Comparison of ENCODE assay signal across 8 cellular contexts in the genomic region with DNA sequence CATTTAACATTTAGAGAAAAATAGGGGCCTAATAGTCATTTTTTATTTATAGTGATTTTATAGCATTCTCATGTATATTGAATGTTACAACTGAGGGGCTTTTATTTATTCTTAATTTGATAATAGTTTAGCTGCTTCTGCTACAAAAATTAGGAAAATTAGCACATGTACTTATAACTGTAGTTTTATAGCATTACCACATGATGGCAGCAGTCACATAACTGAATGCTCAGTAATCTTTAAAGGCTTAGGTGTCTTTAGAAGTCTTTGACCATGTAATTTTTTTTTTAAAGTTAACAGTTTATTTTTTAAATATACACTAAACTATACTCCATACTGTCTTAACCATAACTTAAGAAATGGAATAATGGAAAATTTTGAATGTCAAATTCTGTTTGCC.
DNase-seq lines count a peak whose midpoint lies in the region; ATAC-seq and TF ChIP-seq lines count a peak whose summit lies in the region.

No MANE protein-coding gene starts in this region.

- H3K4me3 Mint-ChIP-seq in endothelial cell (ENCODE audit: unreplicated experiment) (no peak overlapping the region), progenitor cell of endocrine pancreas (ENCODE audit: low read depth) (no peak overlapping the region), WTC11 (no peak overlapping the region)

- ATAC-seq in GM18502 (IDR thresholded peaks at IDR 0.05; ENCODE audit: poor library complexity, unreplicated experiment) = peak; percentile 69
- no peak for ATAC-seq in WTC11
- ATAC-seq in GM21447 (IDR thresholded peaks at IDR 0.05; ENCODE audit: unreplicated experiment) = no peak
- no peak for ATAC-seq in HG02981 (IDR thresholded peaks at IDR 0.05; ENCODE audit: unreplicated experiment)

- H3K9me3 Mint-ChIP-seq in endothelial cell (ENCODE audit: unreplicated experiment) (no peaks in the 10 kb centered on the region), progenitor cell of endocrine pancreas (ENCODE audit: low read depth) (peaks cover 9% of the 10 kb centered on the region), WTC11 (no peaks in the 10 kb centered on the region)

- DNase-seq in AG20443 (ENCODE audit: low spot score) (peak; percentile 9), OCI-M1 (lab: John Stamatoyannopoulos, UW) (peak; percentile 40), endothelial cell (ENCODE audit: low spot score) (no peak), progenitor cell of endocrine pancreas (ENCODE audit: low spot score, unreplicated experiment) (no peak), WTC11 (ENCODE audit: low spot score) (no peak)

- H3K4me1 Mint-ChIP-seq in endothelial cell (ENCODE audit: unreplicated experiment) (peaks cover 3% of the 10 kb centered on the region), progenitor cell of endocrine pancreas (ENCODE audit: low read depth) (peaks cover 2% of the 10 kb centered on the region), WTC11 (no peaks in the 10 kb centered on the region)

- CTCF ChIA-PET in WTC11 (lab: Charles Lee) = interaction anchor here (0.5 to 1.0 kb wide), 3 partner anchors 20 to 239 kb away, joined by 3 to 4 read pairs (median 3); partner anchors contain the start of gene XIAP

- H3K27ac Mint-ChIP-seq in endothelial cell (ENCODE audit: unreplicated experiment) = no peak overlapping the region
- no peak overlapping the region for H3K27ac Mint-ChIP-seq in progenitor cell of endocrine pancreas
- H3K27ac Mint-ChIP-seq in WTC11 = no peak overlapping the region

- POLR2A ChIA-PET in WTC11 (lab: Charles Lee) = no interaction called here

- H3K27me3 Mint-ChIP-seq in endothelial cell (ENCODE audit: unreplicated experiment) = no peaks in the 10 kb centered on the region
- H3K27me3 Mint-ChIP-seq in progenitor cell of endocrine pancreas = no peaks in the 10 kb centered on the region
- no peaks in the 10 kb centered on the region for H3K27me3 Mint-ChIP-seq in WTC11 (ENCODE audit: low read depth)

- peaks cover 15% of the 10 kb centered on the region for H3K36me3 Mint-ChIP-seq in endothelial cell (ENCODE audit: low read depth, unreplicated experiment)
- peaks cover 13% of the 10 kb centered on the region for H3K36me3 Mint-ChIP-seq in progenitor cell of endocrine pancreas (ENCODE audit: insufficient read depth)
- peaks cover 35% of the 10 kb centered on the region for H3K36me3 Mint-ChIP-seq in WTC11

- TF ChIP-seq CTCF in endothelial cell (IDR thresholded peaks at IDR 0.05; ENCODE audit: unreplicated experiment) = peak; percentile 34
- TF ChIP-seq CTCF in progenitor cell of endocrine pancreas (IDR thresholded peaks at IDR 0.05; ENCODE audit: unreplicated experiment) = peak; percentile 70
- no peak for TF ChIP-seq CTCF in WTC11 (IDR thresholded peaks at IDR 0.05)

TF ChIP-seq in WTC11, 78 proteins besides CTCF, POLR2A, EP300 and RAD21:
- TF ChIP-seq GABPB1 (CRISPR knock-in tag; IDR thresholded peaks at IDR 0.05) = no peak
- no peak for TF ChIP-seq ELF4 (CRISPR knock-in tag; IDR thresholded peaks at IDR 0.05; ENCODE audit: low read depth)
- no peak for TF ChIP-seq PREB (CRISPR knock-in tag; IDR thresholded peaks at IDR 0.05; ENCODE audit: borderline replicate concordance)
- TF ChIP-seq PRRX2 (CRISPR knock-in tag; IDR thresholded peaks at IDR 0.05) = no peak
- TF ChIP-seq, protein P1, sequence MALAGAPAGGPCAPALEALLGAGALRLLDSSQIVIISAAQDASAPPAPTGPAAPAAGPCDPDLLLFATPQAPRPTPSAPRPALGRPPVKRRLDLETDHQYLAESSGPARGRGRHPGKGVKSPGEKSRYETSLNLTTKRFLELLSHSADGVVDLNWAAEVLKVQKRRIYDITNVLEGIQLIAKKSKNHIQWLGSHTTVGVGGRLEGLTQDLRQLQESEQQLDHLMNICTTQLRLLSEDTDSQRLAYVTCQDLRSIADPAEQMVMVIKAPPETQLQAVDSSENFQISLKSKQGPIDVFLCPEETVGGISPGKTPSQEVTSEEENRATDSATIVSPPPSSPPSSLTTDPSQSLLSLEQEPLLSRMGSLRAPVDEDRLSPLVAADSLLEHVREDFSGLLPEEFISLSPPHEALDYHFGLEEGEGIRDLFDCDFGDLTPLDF (CRISPR knock-in tag; IDR thresholded peaks at IDR 0.05) = no peak

Comparison
In these comparisons a context has a peak if more than half of its experiments do, and no peak if none do; other contexts are left out.
1. DNase-seq: peak in AG20443 (single experiment) and OCI-M1 (single experiment); none in endothelial cell (single experiment), progenitor cell of endocrine pancreas (single experiment) and WTC11 (single experiment).